8 cellular contexts compared by ENCODE assay signal in genomic region chr6:85483041-85483700, GRCh38. TPM values are rescaled to one million over a fixed set of nuclear protein-coding genes. Genes with fewer than 3 reads are reported as not detected.
DNase-seq lines count a peak whose midpoint lies in the region; ATAC-seq and TF ChIP-seq lines count a peak whose summit lies in the region.

No MANE protein-coding gene starts in this region.

- H3K4me1 ChIP-seq in colonic mucosa (no peaks in the 10 kb centered on the region), lung (ENCODE audit: control insufficient read depth in 2 of 2, insufficient read depth in 2 of 2, low read length in 2 of 2) (peaks cover 0 to 1% of the 10 kb centered on the region in 2 donors)

- H3K9ac ChIP-seq in colonic mucosa (ENCODE audit: low read depth in 2 of 2, low read length in 2 of 2) = no peak overlapping the region

- H3K4me3 Mint-ChIP-seq in activated CD4-positive, alpha-beta T cell treated with anti-CD3 and anti-CD28 coated beads, Interleukin-2, amount 10 ng/mL, durations not matched to agents 24 days and 14 days = peak overlapping the region; percentile 4

- peak; percentile 65 for DNase-seq in AG08396 (ENCODE audit: low spot score)
- peak; percentile 4 for DNase-seq in NCI-H2171 (lab: John Stamatoyannopoulos, UW)
- peak; percentile 96 for DNase-seq in activated CD4-positive, alpha-beta T cell treated with anti-CD3 and anti-CD28 coated beads, Interleukin-2, amount 10 ng/mL, durations not matched to agents 24 days and 14 days
- DNase-seq in colonic mucosa = peak; percentile 86
- DNase-seq in lung (ENCODE audit: low spot score) = peak; percentile 83
- DNase-seq in stimulated activated CD8-positive, alpha-beta memory T cell treated with anti-CD3 and anti-CD28 coated beads, Interleukin-15, amount 100 ng/mL, for 24 hours (ENCODE audit: low read depth) = peak; percentile 80

- no peaks in the 10 kb centered on the region for H3K27me3 Mint-ChIP-seq in activated CD4-positive, alpha-beta T cell treated with anti-CD3 and anti-CD28 coated beads, Interleukin-2, amount 10 ng/mL, durations not matched to agents 24 days and 14 days

- TF ChIP-seq POLR2A in GM18505 (IDR thresholded peaks at IDR 0.05; ENCODE audit: borderline replicate concordance, extremely low read depth, insufficient read depth, insufficient read length) = no peak

- peak; percentile 100 for TF ChIP-seq CTCF in colonic mucosa (IDR thresholded peaks at IDR 0.05)
- peak; percentile 97 for TF ChIP-seq CTCF in lung (IDR thresholded peaks at IDR 0.05; ENCODE audit: control extremely low read depth, extremely low read depth)

- H3K4me3 ChIP-seq in colonic mucosa (no peak overlapping the region), lung (no peak overlapping the region)

- no peaks in the 10 kb centered on the region for H3K27me3 ChIP-seq in colonic mucosa
- H3K27me3 ChIP-seq in lung (ENCODE audit: control insufficient read depth, insufficient read depth) = no peaks in the 10 kb centered on the region

- no peaks in the 10 kb centered on the region for H3K9me3 Mint-ChIP-seq in activated CD4-positive, alpha-beta T cell treated with anti-CD3 and anti-CD28 coated beads, Interleukin-2, amount 10 ng/mL, durations not matched to agents 24 days and 14 days

- no peak overlapping the region for H3K27ac ChIP-seq in colonic mucosa
- H3K27ac ChIP-seq in lung (ENCODE audit: low read depth in 1 of 2, low read length in 1 of 2) = no peak overlapping the region

- H3K9me3 ChIP-seq in colonic mucosa (no peaks in the 10 kb centered on the region), lung (ENCODE audit: control insufficient read depth in 2 of 2, insufficient read depth in 1 of 2, low read length in 1 of 2) (no peaks in the 10 kb centered on the region)

- peaks cover 17% of the 10 kb centered on the region for H3K4me1 Mint-ChIP-seq in activated CD4-positive, alpha-beta T cell treated with anti-CD3 and anti-CD28 coated beads, Interleukin-2, amount 10 ng/mL, durations not matched to agents 24 days and 14 days

- H3K27ac Mint-ChIP-seq in activated CD4-positive, alpha-beta T cell treated with anti-CD3 and anti-CD28 coated beads, Interleukin-2, amount 10 ng/mL, durations not matched to agents 24 days and 14 days = peak overlapping the region; percentile 9

- peak; percentile 86 for ATAC-seq in GM18505 (IDR thresholded peaks at IDR 0.05; ENCODE audit: unreplicated experiment)
- peak; percentile 92 for ATAC-seq in HG02938 (IDR thresholded peaks at IDR 0.05; ENCODE audit: unreplicated experiment)
- peak; percentile 93 for ATAC-seq in lung (ENCODE audit: insufficient read depth, low FRiP score)

- no peaks in the 10 kb centered on the region for H3K36me3 ChIP-seq in colonic mucosa
- H3K36me3 ChIP-seq in lung (ENCODE audit: control insufficient read depth in 2 of 2, insufficient read depth in 2 of 2, low read length in 2 of 2) = no peaks in the 10 kb centered on the region

- 26% methylated on average over 9 of the region's 9 CpGs for WGBS in lung, 2 donors

- intact Hi-C loops in activated CD4-positive, alpha-beta T cell treated with anti-CD3 and anti-CD28 coated beads, Interleukin-2, amount 10 ng/mL, durations not matched to agents 24 days and 14 days (cut with micrococcal nuclease) = loop anchor here (1.0 kb wide), 3 partner anchors 19 to 128 kb away; partner anchors contain the start of gene NT5E
- intact Hi-C loops in colonic mucosa (cut with DNase I) = loop anchor here (2.0 kb wide), 1 partner anchor 128 kb away; no protein-coding TSS in a partner anchor

- peaks cover 14% of the 10 kb centered on the region for H3K36me3 Mint-ChIP-seq in activated CD4-positive, alpha-beta T cell treated with anti-CD3 and anti-CD28 coated beads, Interleukin-2, amount 10 ng/mL, durations not matched to agents 24 days and 14 days (ENCODE audit: low read depth)

RNA-seq across cellular contexts. Expression of gene NT5E, which starts 33.3 kb away (rescaled TPM):
- total RNA-seq in activated CD4-positive, alpha-beta T cell treated with anti-CD3 and anti-CD28 coated beads, Interleukin-2, amount 10 ng/mL, durations not matched to agents 24 days and 14 days = 14.8 and 15.2 TPM in 2 replicates
- 10 to 100 TPM; 18.6 to 28.0 TPM for total RNA-seq in colonic mucosa
- 10 to 100 TPM; 13.5 to 13.9 TPM for total RNA-seq in lung
- polyA plus RNA-seq in lung = 1 to 10 TPM; 3.2 to 3.4 TPM

Comparison
In these comparisons a context has a peak if more than half of its experiments do, and no peak if none do; other contexts are left out.
1. DNase-seq: peak in every context shown above with its lines; median percentile 96 in activated CD4-positive, alpha-beta T cell treated with anti-CD3 and anti-CD28 coated beads, Interleukin-2, amount 10 ng/mL, durations not matched to agents 24 days and 14 days; 86 in colonic mucosa; 83 in lung; 80 in stimulated activated CD8-positive, alpha-beta memory T cell treated with anti-CD3 and anti-CD28 coated beads, Interleukin-15, amount 100 ng/mL, for 24 hours; 65 in AG08396; 4 in NCI-H2171.